Comparison of ENCODE assay signal across 19 cellular contexts in the genomic region with DNA sequence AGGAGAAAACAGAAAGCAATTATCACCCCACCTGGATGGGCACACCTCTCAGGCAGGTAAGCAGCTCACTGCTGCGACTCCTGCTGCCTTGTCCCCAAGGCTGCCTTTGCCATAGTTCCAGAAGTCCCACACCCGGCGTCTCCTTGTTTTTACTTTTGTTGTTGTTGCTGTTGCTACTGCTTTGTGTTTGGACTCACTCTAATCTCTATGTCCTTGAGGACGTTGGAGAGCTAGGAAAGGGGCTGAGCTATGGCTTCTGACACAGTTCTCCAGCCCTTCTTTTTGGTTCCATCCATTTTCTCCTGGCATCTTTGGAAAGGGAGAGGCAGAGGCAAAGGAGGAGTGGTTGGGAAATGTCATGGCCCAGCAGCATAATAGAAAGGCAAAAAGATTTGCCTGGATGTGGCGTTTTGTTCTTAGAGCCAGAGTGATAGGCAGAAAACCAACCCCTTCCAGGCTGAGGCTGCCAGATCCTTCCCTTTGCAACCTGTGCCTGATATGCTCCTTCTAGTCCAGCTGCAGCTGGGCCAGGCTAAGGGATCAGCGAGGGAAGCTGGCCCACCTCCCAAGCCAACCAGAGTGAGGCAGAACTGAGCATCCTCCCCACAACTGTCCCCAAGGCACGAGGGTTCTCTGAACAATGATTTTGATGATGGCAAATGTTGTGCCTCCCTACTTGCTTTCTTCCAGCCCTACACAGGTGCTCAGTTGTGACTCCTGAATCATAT.
DNase-seq lines count a peak whose midpoint lies in the region; ATAC-seq, FAIRE-seq and TF ChIP-seq lines count a peak whose summit lies in the region.
"Had no signal": no experiment of that assay in that cellular context is flagged by ENCODE, and none has a peak within 500 bp of the region (broad histone marks: within the 10 kb centered on the region; RNA-seq: fewer than 3 reads in every experiment).

No MANE protein-coding gene starts in this region.

- in situ Hi-C loops in HAP-1 (cut with MboI; ENCODE audit: low sequenced_read_pairs), result loop anchor here (10.0 to 25.0 kb wide), 3 partner anchors 506 to 1051 kb away; no protein-coding TSS in a partner anchor

- ATAC-seq in Right ventricle myocardium superior (ENCODE audit: poor library complexity), result peak; percentile 76
- ATAC-seq: A549, GM23338, HCT116 had no signal

- no peak for TF ChIP-seq CTCF in bronchial epithelial cell (IDR thresholded peaks at IDR 0.05; ENCODE audit: insufficient read depth, low read length, severe bottlenecking)

- H3K4me3 ChIP-seq in bronchial epithelial cell (ENCODE audit: low read depth, low read length) (no peak overlapping the region), HAP-1 (no peak overlapping the region)
- H3K4me3 ChIP-seq: A549, GM23338 had no signal

- FAIRE-seq in bronchial epithelial cell (lab: Jason Lieb, UNC), result peak; percentile 77
- FAIRE-seq: A549, D721Med, G401.6, GM12891, H54 had no signal

- H3K9me3 ChIP-seq in HAP-1, result no peaks in the 10 kb centered on the region
- H3K9me3 ChIP-seq: A549, Caco-2 had no signal

- H3K27me3 ChIP-seq in bronchial epithelial cell (ENCODE audit: control insufficient read depth, insufficient read depth, low read length), result no peaks in the 10 kb centered on the region
- no peaks in the 10 kb centered on the region for H3K27me3 ChIP-seq in HAP-1 (ENCODE audit: low read depth)

- intact Hi-C loops in Right ventricle myocardium superior (cut with DNase I), result loop anchor here (10.0 kb wide), 1 partner anchor 1051 kb away; no protein-coding TSS in a partner anchor
- intact Hi-C loops in cardiac septum (cut with DNase I), result loop anchor here (10.0 kb wide), 1 partner anchor 461 kb away; no protein-coding TSS in a partner anchor

- no peaks in the 10 kb centered on the region for H3K36me3 ChIP-seq in bronchial epithelial cell (ENCODE audit: control insufficient read depth, insufficient read depth, low read length)
- H3K36me3 ChIP-seq in HAP-1 (replicated peaks), result no peaks in the 10 kb centered on the region

- peaks cover 3% of the 10 kb centered on the region; the same call in 1 of the 2 replicates for H3K4me1 ChIP-seq in HAP-1
- H3K4me1 ChIP-seq: A549, Caco-2 had no signal

- peak in 2 of 3 experiments; percentile 44 to 61 for DNase-seq in NCI-H1417 (lab: John Stamatoyannopoulos, UW)
- no peak for DNase-seq in NCI-H1417 treated with DMSO at 0.1 percent for 48 hours (lab: John Stamatoyannopoulos, UW)
- no peak for DNase-seq in Right ventricle myocardium superior
- DNase-seq in cardiac septum (ENCODE audit: low spot score), result no peak
- no peak for DNase-seq in bronchial epithelial cell (ENCODE audit: low read depth)
- no peak for DNase-seq in OCI-M2 (lab: John Stamatoyannopoulos, UW; ENCODE audit: unreplicated experiment)
- no peak for DNase-seq in HAP-1 (ENCODE audit: low spot score in 2 of 2)
- DNase-seq: AML-193; Caco-2; CD4-positive, alpha-beta T cell; HFFc6; IMR-90 had no signal

Comparison
In these comparisons a context has a peak if more than half of its experiments do, and no peak if none do; other contexts are left out.
1. DNase-seq: peak in NCI-H1417 (2 of 3); none in NCI-H1417 treated with DMSO at 0.1 percent for 48 hours (single experiment), Right ventricle myocardium superior (single experiment), cardiac septum (single experiment), bronchial epithelial cell (single experiment), OCI-M2 (single experiment) and HAP-1 (0 of 2).